In genomic region chr1:112704511-112704907, GRCh38 we compare ENCODE assay signal across 8 cellular contexts. TPM values are rescaled to one million over a fixed set of nuclear protein-coding genes. Genes with fewer than 3 reads are reported as not detected.
DNase-seq lines count a peak whose midpoint lies in the region; ATAC-seq and TF ChIP-seq lines count a peak whose summit lies in the region.

No MANE protein-coding gene starts in this region.

- BruUV-seq in IMR-90 (replicated peaks; lab: Mats Ljungman, UMichigan): no TSS peak

- H3K27me3 ChIP-seq in IMR-90 (ENCODE audit: control insufficient read depth, insufficient read depth, low read length) (no peaks in the 10 kb centered on the region), muscle layer of duodenum (ENCODE audit: low read depth, low read length) (no peaks in the 10 kb centered on the region)

- no peak; the same call in 1 of the 2 replicates for TF ChIP-seq POLR2A in IMR-90 (IDR thresholded peaks at IDR 0.05; ENCODE audit: low read depth, low read length)

- peak overlapping the region in 1 of 2 experiments; percentile 69; a peak in 1 of 4 replicates for H4K8ac ChIP-seq in IMR-90 (ENCODE audit: low read depth in 2 of 2, low read length in 2 of 2)

- H3K36me3 ChIP-seq in IMR-90 (ENCODE audit: control insufficient read depth, insufficient read depth, low read length) (peaks cover 30% of the 10 kb centered on the region), muscle layer of duodenum (ENCODE audit: control insufficient read depth in 1 of 2, insufficient read depth in 2 of 2, low read length in 2 of 2) (peaks cover 14 to 18% of the 10 kb centered on the region in 2 donors)

- no peak for TF ChIP-seq CTCF in AG09309 (IDR thresholded peaks at IDR 0.05; ENCODE audit: control insufficient read depth, insufficient read depth, low read depth, low read length, missing control alignments)
- no peak for TF ChIP-seq CTCF in IMR-90 (conservative IDR thresholded peaks at IDR 0.05; ENCODE audit: low read depth, low read length)
- TF ChIP-seq CTCF in cardiac fibroblast (IDR thresholded peaks at IDR 0.05; ENCODE audit: low read depth, low read length): no peak

- H3K9me1 ChIP-seq in IMR-90 (ENCODE audit: insufficient read depth, low read length): peaks cover 17% of the 10 kb centered on the region

- peak overlapping the region; percentile 67 for H3K9ac ChIP-seq in IMR-90 (ENCODE audit: low read depth, low read length)

- H3K56ac ChIP-seq in IMR-90 (ENCODE audit: extremely low read depth, insufficient read depth, low read length): 0 out of 2 replicates have a peak overlapping the region, but pooled peaks have one; percentile 6

- H3K4me3 ChIP-seq in AG09309 (ENCODE audit: control insufficient read depth, low read depth, low read length) (peak overlapping the region; percentile 97), IMR-90 (ENCODE audit: insufficient read depth, low read depth, low read length) (peak overlapping the region; percentile 32), cardiac fibroblast (replicated peaks in 1 of 2; ENCODE audit: low read depth in 2 of 2, low read length in 2 of 2) (peak overlapping the region; percentile 38 to 93), muscle layer of duodenum (ENCODE audit: low read depth in 1 of 2, low read length in 2 of 2) (peak overlapping the region; percentile 80 to 83)

- H3K14ac ChIP-seq in IMR-90 (replicated peaks; ENCODE audit: low read depth, low read length): peak overlapping the region; percentile 85

- peak overlapping the region; percentile 77 for H4K91ac ChIP-seq in IMR-90 (ENCODE audit: insufficient read depth, low read depth, low read length)

- peak overlapping the region; percentile 56 for H2BK120ac ChIP-seq in IMR-90 (ENCODE audit: low read depth, low read length)

- ATAC-seq in IMR-90 (ENCODE audit: low read depth) (no peak), HG03139 (IDR thresholded peaks at IDR 0.05; ENCODE audit: unreplicated experiment) (no peak)

- POLR2A ChIA-PET in IMR-90 (lab: Charles Lee; ENCODE audit: unreplicated experiment): interaction anchor here (0.6 to 1.5 kb wide), 4 partner anchors 30 to 310 kb away, joined by 3 to 9 read pairs (median 4); partner anchors contain the start of genes CTTNBP2NL and MOV10

- peak overlapping the region; percentile 22; the same call in 1 of the 2 replicates for H3K18ac ChIP-seq in IMR-90 (ENCODE audit: low read depth, low read length)

- H3K4ac ChIP-seq in IMR-90 (ENCODE audit: low read depth, low read length): peak overlapping the region; percentile 80

- peak overlapping the region; percentile 35; the same call in 1 of the 3 replicates for H2BK15ac ChIP-seq in IMR-90 (ENCODE audit: low read depth, low read length)

- peak overlapping the region; percentile 78 for H3K4me2 ChIP-seq in IMR-90 (ENCODE audit: low read depth, low read length)

- TF ChIP-seq RAD21 in IMR-90 (IDR thresholded peaks at IDR 0.05; ENCODE audit: low read length): no peak

- H3K23ac ChIP-seq in IMR-90 (ENCODE audit: low read depth, low read length): peak overlapping the region; percentile 69

- H2BK5ac ChIP-seq in IMR-90 (ENCODE audit: low read depth, low read length, poor library complexity, severe bottlenecking): peak overlapping the region; percentile 77

- peaks cover 8 to 63% of the 10 kb centered on the region in 2 experiments; a peak in 3 of 4 replicates for H3K79me1 ChIP-seq in IMR-90 (ENCODE audit: low read depth in 1 of 2, low read length in 2 of 2)

- H2BK20ac ChIP-seq in IMR-90 (ENCODE audit: low read depth, low read length): peak overlapping the region; percentile 34; the same call in 1 of the 2 replicates

- peak overlapping the region; percentile 66 for H2AFZ ChIP-seq in IMR-90 (replicated peaks; ENCODE audit: low read length, poor library complexity)

- CTCF ChIA-PET in IMR-90 (lab: Yijun Ruan, JAX): interaction anchor here (0.5 to 1.3 kb wide), 5 partner anchors 11 to 87 kb away, joined by 3 to 5 read pairs (median 4); partner anchors contain the start of gene MOV10

- no peak overlapping the region; the same call in 1 of the 2 replicates for H4K5ac ChIP-seq in IMR-90 (ENCODE audit: low read depth, low read length)

- H2AK9ac ChIP-seq in IMR-90 (replicated peaks; ENCODE audit: low read depth, low read length, poor library complexity): peak overlapping the region; percentile 96

- intact Hi-C loops in IMR-90 (cut with micrococcal nuclease): loop anchor here (10.0 kb wide), 1 partner anchor 240 kb away; no protein-coding TSS in a partner anchor

- H3K4me1 ChIP-seq in IMR-90 (ENCODE audit: control insufficient read depth, insufficient read depth, low read length) (peaks cover 34% of the 10 kb centered on the region), muscle layer of duodenum (ENCODE audit: control insufficient read depth in 1 of 2, insufficient read depth in 2 of 2, low read length in 2 of 2) (peaks cover 50 to 54% of the 10 kb centered on the region in 2 donors)

- H2AK5ac ChIP-seq in IMR-90 (ENCODE audit: low read depth, low read length): peak overlapping the region; percentile 88

- H3K27ac ChIP-seq in IMR-90 (ENCODE audit: insufficient read depth, low read length) (peak overlapping the region; percentile 71), muscle layer of duodenum (ENCODE audit: low read length) (peak overlapping the region; percentile 90)

- WGBS in IMR-90 (ENCODE audit: extremely low coverage in 2 of 2, insufficient read length in 1 of 2), 2 experiments: 0% methylated on average over 2 of the region's 5 CpGs; no CpG with 5 or more reads in 1 of the 2 experiments

- in situ Hi-C loops in IMR-90 (cut with MboI; ENCODE audit: low sequenced_read_pairs): loop anchor here (10.0 to 25.0 kb wide), 2 partner anchors 200 to 983 kb away; partner anchors contain the start of gene WNT2B

- dilution Hi-C loops in IMR-90 (cut with HindIII; ENCODE audit: low sequenced_read_pairs, unreplicated experiment): no loop called here

- DNase-seq in AG09309 (ENCODE audit: low read depth): no peak
- no peak for DNase-seq in IMR-90
- DNase-seq in cardiac fibroblast (ENCODE audit: low read depth in 2 of 2): no peak
- DNase-seq in NAMALWA (ENCODE audit: low spot score): no peak
- no peak for DNase-seq in effector CD8-positive, alpha-beta T cell (lab: John Stamatoyannopoulos, UW)
- DNase-seq in NCI-H1930 (lab: John Stamatoyannopoulos, UW): no peak

- no peaks in the 10 kb centered on the region for H3K9me3 ChIP-seq in IMR-90 (ENCODE audit: control insufficient read depth, insufficient read depth, low read length)
- no peaks in the 10 kb centered on the region for H3K9me3 ChIP-seq in muscle layer of duodenum (ENCODE audit: control insufficient read depth in 1 of 2, low read length in 2 of 2)

- peaks cover 51% of the 10 kb centered on the region for H4K20me1 ChIP-seq in IMR-90 (ENCODE audit: insufficient read depth, low read length)

TF ChIP-seq in IMR-90, 13 proteins besides CTCF, POLR2A, EP300 and RAD21:
- TF ChIP-seq BHLHE40 (IDR thresholded peaks at IDR 0.05; ENCODE audit: low read depth, low read length): no peak
- TF ChIP-seq MAFK (IDR thresholded peaks at IDR 0.05; ENCODE audit: low read depth, low read length): no peak
- TF ChIP-seq SMC3 (IDR thresholded peaks at IDR 0.05; ENCODE audit: low read depth, low read length): no peak
- TF ChIP-seq MXI1 (IDR thresholded peaks at IDR 0.05; ENCODE audit: borderline replicate concordance, low read depth, low read length): no peak
- TF ChIP-seq FOS (IDR thresholded peaks at IDR 0.05; ENCODE audit: low read depth, low read length): no peak
- no peak for TF ChIP-seq ELK1 (IDR thresholded peaks at IDR 0.05; ENCODE audit: borderline replicate concordance, low read depth, low read length)
- TF ChIP-seq NFE2L2 (IDR thresholded peaks at IDR 0.05; ENCODE audit: low read depth, low read length): no peak
- TF ChIP-seq CEBPB (IDR thresholded peaks at IDR 0.05; ENCODE audit: low read depth, low read length): no peak
- TF ChIP-seq USF2 (IDR thresholded peaks at IDR 0.05; ENCODE audit: low read depth, low read length): no peak
- no peak for TF ChIP-seq MAZ (IDR thresholded peaks at IDR 0.05; ENCODE audit: borderline replicate concordance, low read depth, low read length)
- TF ChIP-seq RFX5 (IDR thresholded peaks at IDR 0.05; ENCODE audit: low read depth, low read length): no peak
- TF ChIP-seq RCOR1 (IDR thresholded peaks at IDR 0.05; ENCODE audit: insufficient replicate concordance, low read length): no peak
- TF ChIP-seq CHD1 (IDR thresholded peaks at IDR 0.05; ENCODE audit: low read depth, low read length): no peak

RNA-seq across cellular contexts. Expression of gene RHOC, which starts 2.4 kb away (rescaled TPM):
- total RNA-seq in IMR-90 (2012; rRNA removed): 699 and 764 TPM in 2 replicates
- 839 and 1,049 TPM in 2 replicates for polyA plus RNA-seq in IMR-90 (2012; rRNA removed)
- polyA plus RNA-seq in IMR-90 (2012; cell fraction: cytosol; rRNA removed): 1,262 and 1,322 TPM in 2 replicates
- polyA plus RNA-seq in IMR-90 (2012; cell fraction: nucleus; rRNA removed; ENCODE audit: low replicate concordance): 415 and 485 TPM in 2 replicates

RNA-seq across cellular contexts. Expression of gene PPM1J, which starts 10.6 kb away (rescaled TPM):
- total RNA-seq in IMR-90 (2012; rRNA removed): 1.4 and 1.8 TPM in 2 replicates
- 2.4 and 2.8 TPM in 2 replicates for polyA plus RNA-seq in IMR-90 (2012; rRNA removed)
- polyA plus RNA-seq in IMR-90 (2012; cell fraction: cytosol; rRNA removed): 2.1 and 3.2 TPM in 2 replicates
- 6.2 and 9.1 TPM in 2 replicates for polyA plus RNA-seq in IMR-90 (2012; cell fraction: nucleus; rRNA removed; ENCODE audit: low replicate concordance)

RNA-seq across cellular contexts. Expression of gene MOV10, which starts 30.1 kb away (rescaled TPM):
- total RNA-seq in IMR-90 (2012; rRNA removed): 33.9 and 36.7 TPM in 2 replicates
- 102 and 103 TPM in 2 replicates for polyA plus RNA-seq in IMR-90 (2012; rRNA removed)
- 69.6 and 70.1 TPM in 2 replicates for polyA plus RNA-seq in IMR-90 (2012; cell fraction: cytosol; rRNA removed)
- polyA plus RNA-seq in IMR-90 (2012; cell fraction: nucleus; rRNA removed; ENCODE audit: low replicate concordance): 312 and 411 TPM in 2 replicates

Comparison
In these comparisons a context has a peak if more than half of its experiments do, and no peak if none do; other contexts are left out.
1. H3K4me3 ChIP-seq: peak in every context shown above with its lines; median percentile 97 in AG09309; 82 in muscle layer of duodenum; 66 in cardiac fibroblast; 32 in IMR-90.